ENCODE assay signal across 1 cellular context in genomic region chr6:139407718-139408222, GRCh38.
TF ChIP-seq lines count a peak whose summit lies in the region.

No MANE protein-coding gene starts in this region.

TF ChIP-seq in SK-N-SH, 30 proteins besides CTCF, POLR2A, EP300 and RAD21 (continued from another document):
- TF ChIP-seq PBX3 (IDR thresholded peaks at IDR 0.05), result peak; percentile 55
- no peak for TF ChIP-seq SIN3A (IDR thresholded peaks at IDR 0.05; ENCODE audit: borderline replicate concordance, low read depth, low read length)
- peak; percentile 55 for TF ChIP-seq JUND (IDR thresholded peaks at IDR 0.05)
- TF ChIP-seq IRF3 (IDR thresholded peaks at IDR 0.05; ENCODE audit: low read depth, low read length), result no peak
- no peak for TF ChIP-seq TAF1 (IDR thresholded peaks at IDR 0.05; ENCODE audit: borderline replicate concordance, low read depth, low read length)
- no peak for TF ChIP-seq RCOR1 (IDR thresholded peaks at IDR 0.05; ENCODE audit: low read length)
- TF ChIP-seq REST (IDR thresholded peaks at IDR 0.05; ENCODE audit: low read depth, low read length), result no peak
- TF ChIP-seq NFIC (IDR thresholded peaks at IDR 0.05; ENCODE audit: borderline replicate concordance), result peak; percentile 40; the same call in 1 of the 2 replicates
- no peak for TF ChIP-seq USF1 (IDR thresholded peaks at IDR 0.05; ENCODE audit: borderline replicate concordance, low read depth)
